In the genomic region with DNA sequence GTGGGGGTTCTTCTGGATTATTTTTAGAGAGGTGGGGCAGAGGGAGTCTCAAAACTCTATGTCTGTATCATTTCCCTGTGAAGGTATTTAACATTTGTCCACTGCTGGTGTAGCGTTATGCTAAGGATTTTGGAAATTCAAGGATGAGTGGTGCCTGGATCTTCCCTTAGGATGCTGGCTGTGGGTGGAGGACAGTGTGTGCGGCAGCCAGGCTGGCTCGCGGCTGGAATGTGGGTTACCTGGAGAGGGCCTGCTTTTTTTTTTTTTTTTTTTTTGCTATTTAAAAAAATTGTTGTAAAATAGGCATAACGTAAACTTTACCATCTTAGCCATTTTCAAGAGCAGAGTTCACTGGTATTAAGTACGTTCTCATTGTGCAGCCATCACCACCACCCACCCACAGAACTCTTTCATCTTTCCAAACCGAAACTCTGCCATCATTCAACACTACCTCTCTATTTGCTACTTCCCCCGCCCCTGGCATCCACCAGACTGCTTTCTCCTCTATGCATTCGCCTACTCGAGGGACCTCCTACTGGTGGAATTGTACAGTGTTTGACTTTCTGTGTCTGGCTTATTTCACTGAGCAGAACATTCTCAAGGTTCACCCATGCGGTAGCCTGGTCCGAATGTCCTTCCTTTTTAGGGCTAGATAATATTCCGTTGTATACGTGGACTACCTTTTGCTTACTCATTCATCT, we compare ENCODE assay signal across 9 cellular contexts.
DNase-seq lines count a peak whose midpoint lies in the region; ATAC-seq and TF ChIP-seq lines count a peak whose summit lies in the region.
"Had no signal": no experiment of that assay in that cellular context is flagged by ENCODE, and none has a peak within 500 bp of the region (broad histone marks: within the 10 kb centered on the region; RNA-seq: fewer than 3 reads in every experiment).

No MANE protein-coding gene starts in this region.

- H3K27me3 ChIP-seq in AG04450 (ENCODE audit: control insufficient read depth, insufficient read depth, low read length) = no peaks in the 10 kb centered on the region
- H3K27me3 ChIP-seq: right lobe of liver had no signal

- peak; percentile 51 for TF ChIP-seq CTCF in AG04450 (IDR thresholded peaks at IDR 0.05; ENCODE audit: low read depth, low read length)

- CTCF ChIA-PET in AG04450 (lab: Charles Lee) = no interaction called here
- CTCF ChIA-PET in activated CD4-positive, alpha-beta memory T cell treated with anti-CD3 and anti-CD28 coated beads for 36 hours (lab: Charles Lee) = no interaction called here

- no peaks in the 10 kb centered on the region for H3K9me3 Mint-ChIP-seq in activated CD4-positive, alpha-beta memory T cell treated with anti-CD3 and anti-CD28 coated beads for 36 hours

- peaks cover 4% of the 10 kb centered on the region for H3K36me3 Mint-ChIP-seq in activated CD4-positive, alpha-beta memory T cell treated with anti-CD3 and anti-CD28 coated beads for 36 hours

- H3K27ac Mint-ChIP-seq in activated CD4-positive, alpha-beta memory T cell treated with anti-CD3 and anti-CD28 coated beads for 36 hours = no peak overlapping the region

- DNase-seq in AG04450 (ENCODE audit: low read depth, low spot score) (no peak), H4 (ENCODE audit: low spot score) (peak; percentile 16), islet precursor cell (peak; percentile 74), DMS114 treated with DMSO at 0.1 percent for 48 hours (lab: John Stamatoyannopoulos, UW; ENCODE audit: unreplicated experiment) (no peak), NCI-H446 treated with DMSO at 0.1 percent for 48 hours (lab: John Stamatoyannopoulos, UW) (no peak)
- peak; percentile 62 for DNase-seq in activated CD4-positive, alpha-beta memory T cell treated with anti-CD3 and anti-CD28 coated beads for 36 hours

- H3K4me3 ChIP-seq in AG04450 (ENCODE audit: low read depth, low read length) = no peak overlapping the region
- H3K4me3 ChIP-seq: right lobe of liver had no signal

- POLR2A ChIA-PET in AG04450 (lab: Yijun Ruan, JAX) = no interaction called here
- POLR2A ChIA-PET in activated CD4-positive, alpha-beta memory T cell treated with anti-CD3 and anti-CD28 coated beads for 36 hours (lab: Charles Lee) = no interaction called here

- H3K4me1 Mint-ChIP-seq in activated CD4-positive, alpha-beta memory T cell treated with anti-CD3 and anti-CD28 coated beads for 36 hours (ENCODE audit: low read depth) = peaks cover 13% of the 10 kb centered on the region

- no peaks in the 10 kb centered on the region for H3K9me3 ChIP-seq in AG04450 (ENCODE audit: control insufficient read depth, insufficient read depth, low read length)
- H3K9me3 ChIP-seq: right lobe of liver had no signal

- ATAC-seq in GM21576 (IDR thresholded peaks at IDR 0.05; ENCODE audit: unreplicated experiment) (no peak), GM21367 (IDR thresholded peaks at IDR 0.05; ENCODE audit: unreplicated experiment) (no peak)
- ATAC-seq: right lobe of liver had no signal

- H3K27ac ChIP-seq in AG04450 (ENCODE audit: low read depth, low read length) = no peak overlapping the region
- H3K27ac ChIP-seq: right lobe of liver had no signal

- H3K4me3 Mint-ChIP-seq in activated CD4-positive, alpha-beta memory T cell treated with anti-CD3 and anti-CD28 coated beads for 36 hours = no peak overlapping the region

- no peaks in the 10 kb centered on the region for H3K27me3 Mint-ChIP-seq in activated CD4-positive, alpha-beta memory T cell treated with anti-CD3 and anti-CD28 coated beads for 36 hours

- intact Hi-C loops in activated CD4-positive, alpha-beta memory T cell treated with anti-CD3 and anti-CD28 coated beads for 36 hours (cut with micrococcal nuclease) = no loop called here

Comparison
In these comparisons a context has a peak if more than half of its experiments do, and no peak if none do; other contexts are left out.
1. DNase-seq: peak in H4 (single experiment), activated CD4-positive, alpha-beta memory T cell treated with anti-CD3 and anti-CD28 coated beads for 36 hours (single experiment) and islet precursor cell (single experiment); none in AG04450 (single experiment), DMS114 treated with DMSO at 0.1 percent for 48 hours (single experiment) and NCI-H446 treated with DMSO at 0.1 percent for 48 hours (single experiment).